Comparison of ENCODE assay signal across 1 cellular context in the genomic region with DNA sequence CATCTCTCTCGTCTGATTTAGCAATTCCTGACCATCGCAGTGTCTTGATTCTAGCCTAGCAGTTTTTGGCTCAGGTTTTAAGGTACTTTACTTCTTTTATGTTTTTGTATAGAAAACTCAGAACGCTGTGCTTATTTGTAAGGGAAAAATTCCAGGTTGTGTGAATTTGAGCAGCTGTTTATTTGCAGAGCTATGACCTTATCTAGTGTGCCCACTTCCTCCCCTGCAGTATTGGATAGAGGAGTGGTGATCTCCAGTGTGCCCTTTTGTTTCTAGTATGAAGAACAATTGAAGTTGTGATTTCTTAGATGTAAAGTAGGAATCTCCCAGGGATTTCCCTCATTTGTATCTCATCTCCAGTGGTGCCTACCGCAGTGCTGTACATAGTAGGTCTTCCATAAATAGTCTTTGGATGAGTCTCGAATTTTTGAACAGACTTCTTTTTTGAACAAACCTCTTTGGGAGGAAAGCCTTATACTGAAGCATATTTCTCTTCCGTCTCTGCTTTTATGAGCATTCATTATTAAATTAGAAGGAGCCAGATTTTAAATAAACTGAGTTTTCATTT.
TF ChIP-seq lines count a peak whose summit lies in the region.

No MANE protein-coding gene starts in this region.

TF ChIP-seq in GM12878, 131 proteins besides CTCF, POLR2A, EP300 and RAD21:
- TF ChIP-seq SPI1 (IDR thresholded peaks at IDR 0.05; ENCODE audit: borderline replicate concordance, insufficient read depth, low read depth, low read length) (0 out of 2 replicates have a peak, but pooled peaks have one; percentile 13), PML (IDR thresholded peaks at IDR 0.05; ENCODE audit: low read length) (no peak)
